ENCODE assay signal across 1 cellular context in genomic region chr19:51986309-51987291, GRCh38.
TF ChIP-seq lines count a peak whose summit lies in the region.

ZNF350 (minus strand) TSS chr19:51986840; CDS start chr19:51974360, 12,480 bp downstream.

TF ChIP-seq in HepG2, 621 proteins besides CTCF, POLR2A, EP300 and RAD21 (continued from another document and continues in another):
- no peak for TF ChIP-seq SRSF4 (IDR thresholded peaks at IDR 0.05; ENCODE audit: low read depth, low read length, poor library complexity, severe bottlenecking)
- 0 out of 2 replicates have a peak, but pooled peaks have one; percentile 27 for TF ChIP-seq CREB3 (CRISPR knock-in tag; IDR thresholded peaks at IDR 0.05)
- peak; percentile 86 for TF ChIP-seq HNF1B (CRISPR knock-in tag; IDR thresholded peaks at IDR 0.05)
- TF ChIP-seq ZNF784 (CRISPR knock-in tag; IDR thresholded peaks at IDR 0.05; ENCODE audit: borderline replicate concordance), result no peak; the same call in 1 of the 2 replicates
- no peak for TF ChIP-seq AGO2 (optimal IDR thresholded peaks at IDR 0.05; ENCODE audit: low read depth, low read length)
- peak; percentile 93; the same call in 1 of the 2 replicates for TF ChIP-seq MIER3 (CRISPR knock-in tag; IDR thresholded peaks at IDR 0.05; ENCODE audit: borderline replicate concordance)
- TF ChIP-seq KDM5B (CRISPR knock-in tag; IDR thresholded peaks at IDR 0.05; ENCODE audit: borderline replicate concordance), result no peak
- TF ChIP-seq KDM3A (CRISPR knock-in tag; IDR thresholded peaks at IDR 0.05; ENCODE audit: low read depth), result peak; percentile 76; the same call in 1 of the 2 replicates
- TF ChIP-seq SPEN (CRISPR knock-in tag; IDR thresholded peaks at IDR 0.05; ENCODE audit: low read depth), result peak; percentile 77; the same call in 1 of the 2 replicates
- TF ChIP-seq CAMTA2 (CRISPR knock-in tag; IDR thresholded peaks at IDR 0.05; ENCODE audit: borderline replicate concordance), result no peak
- peak; percentile 78 for TF ChIP-seq POLR2AphosphoS5 (IDR thresholded peaks at IDR 0.05; ENCODE audit: low read depth, low read length)
- TF ChIP-seq BRD4 (CRISPR knock-in tag; IDR thresholded peaks at IDR 0.05), result peak; percentile 75
- no peak for TF ChIP-seq ZNF451 (CRISPR knock-in tag; IDR thresholded peaks at IDR 0.05)
- no peak for TF ChIP-seq MXD1 (CRISPR knock-in tag; IDR thresholded peaks at IDR 0.05)
- no peak for TF ChIP-seq ARNT2 (CRISPR knock-in tag; IDR thresholded peaks at IDR 0.05; ENCODE audit: low read depth)
- no peak for TF ChIP-seq DPF2 (CRISPR knock-in tag; IDR thresholded peaks at IDR 0.05; ENCODE audit: borderline replicate concordance, low read depth)
- peak; percentile 98 for TF ChIP-seq FOXK1 (CRISPR knock-in tag; IDR thresholded peaks at IDR 0.05; ENCODE audit: borderline replicate concordance, low read depth)
- TF ChIP-seq FOXP1 (IDR thresholded peaks at IDR 0.05), result no peak
- TF ChIP-seq FOXP1 (CRISPR knock-in tag; IDR thresholded peaks at IDR 0.05), result peak; percentile 13; the same call in 1 of the 2 replicates
- peak; percentile 98 for TF ChIP-seq ELF4 (CRISPR knock-in tag; IDR thresholded peaks at IDR 0.05; ENCODE audit: borderline replicate concordance)
- peak; percentile 60; the same call in 1 of the 2 replicates for TF ChIP-seq RXRA (CRISPR knock-in tag; IDR thresholded peaks at IDR 0.05)
- TF ChIP-seq PBX2 (CRISPR knock-in tag; IDR thresholded peaks at IDR 0.05), result no peak
- TF ChIP-seq RNF219 (CRISPR knock-in tag; IDR thresholded peaks at IDR 0.05), result no peak
- no peak for TF ChIP-seq ZNF510 (CRISPR knock-in tag; IDR thresholded peaks at IDR 0.05; ENCODE audit: low read depth)
- 0 out of 2 replicates have a peak, but pooled peaks have one; percentile 28 for TF ChIP-seq MXD3 (CRISPR knock-in tag; IDR thresholded peaks at IDR 0.05)
- peak; percentile 43 for TF ChIP-seq ZBTB33 (CRISPR knock-in tag; IDR thresholded peaks at IDR 0.05)
- peak; percentile 75; the same call in 1 of the 2 replicates for TF ChIP-seq HDAC2 (CRISPR knock-in tag; IDR thresholded peaks at IDR 0.05)
- TF ChIP-seq MEF2D (CRISPR knock-in tag; IDR thresholded peaks at IDR 0.05), result peak; percentile 49; the same call in 1 of the 2 replicates
- no peak for TF ChIP-seq CREB1 (IDR thresholded peaks at IDR 0.05)
- TF ChIP-seq CREB1 (CRISPR knock-in tag; IDR thresholded peaks at IDR 0.05), result peak; percentile 82
- peak; percentile 68 for TF ChIP-seq PHF5A (CRISPR knock-in tag; IDR thresholded peaks at IDR 0.05; ENCODE audit: low read depth, unreplicated experiment)
- TF ChIP-seq NFYC (CRISPR knock-in tag; IDR thresholded peaks at IDR 0.05), result peak; percentile 25; the same call in 1 of the 2 replicates
- TF ChIP-seq ZMYM2 (CRISPR knock-in tag; IDR thresholded peaks at IDR 0.05), result no peak
- TF ChIP-seq ZNF589 (CRISPR knock-in tag; conservative IDR thresholded peaks at IDR 0.05), result no peak
- TF ChIP-seq E2F1 (CRISPR knock-in tag; IDR thresholded peaks at IDR 0.05), result peak; percentile 60; the same call in 1 of the 2 replicates
- TF ChIP-seq ZNF574 (CRISPR knock-in tag; IDR thresholded peaks at IDR 0.05), result peak; percentile 95
- TF ChIP-seq NR2C2 (CRISPR knock-in tag; IDR thresholded peaks at IDR 0.05; ENCODE audit: borderline replicate concordance), result peak; percentile 80; the same call in 1 of the 2 replicates
- no peak for TF ChIP-seq WIZ (CRISPR knock-in tag; IDR thresholded peaks at IDR 0.05)
- no peak for TF ChIP-seq ZFP36 (IDR thresholded peaks at IDR 0.05; ENCODE audit: borderline replicate concordance, low read depth, low read length, partially characterized antibody)
- peak; percentile 86; the same call in 1 of the 2 replicates for TF ChIP-seq IKZF5 (CRISPR knock-in tag; IDR thresholded peaks at IDR 0.05)
- TF ChIP-seq ZNF281 (CRISPR knock-in tag; IDR thresholded peaks at IDR 0.05; ENCODE audit: borderline replicate concordance), result no peak
- TF ChIP-seq ISX (CRISPR knock-in tag; conservative IDR thresholded peaks at IDR 0.05), result no peak
- TF ChIP-seq ZFY (CRISPR knock-in tag; IDR thresholded peaks at IDR 0.05), result peak; percentile 87
- peak; percentile 24; the same call in 1 of the 2 replicates for TF ChIP-seq DR1 (CRISPR knock-in tag; IDR thresholded peaks at IDR 0.05)
- TF ChIP-seq HOXA7 (CRISPR knock-in tag; IDR thresholded peaks at IDR 0.05), result no peak
- TF ChIP-seq KDM5A (IDR thresholded peaks at IDR 0.05; ENCODE audit: borderline replicate concordance, low read length), result peak; percentile 91
